8 cellular contexts compared by ENCODE assay signal in the genomic region with DNA sequence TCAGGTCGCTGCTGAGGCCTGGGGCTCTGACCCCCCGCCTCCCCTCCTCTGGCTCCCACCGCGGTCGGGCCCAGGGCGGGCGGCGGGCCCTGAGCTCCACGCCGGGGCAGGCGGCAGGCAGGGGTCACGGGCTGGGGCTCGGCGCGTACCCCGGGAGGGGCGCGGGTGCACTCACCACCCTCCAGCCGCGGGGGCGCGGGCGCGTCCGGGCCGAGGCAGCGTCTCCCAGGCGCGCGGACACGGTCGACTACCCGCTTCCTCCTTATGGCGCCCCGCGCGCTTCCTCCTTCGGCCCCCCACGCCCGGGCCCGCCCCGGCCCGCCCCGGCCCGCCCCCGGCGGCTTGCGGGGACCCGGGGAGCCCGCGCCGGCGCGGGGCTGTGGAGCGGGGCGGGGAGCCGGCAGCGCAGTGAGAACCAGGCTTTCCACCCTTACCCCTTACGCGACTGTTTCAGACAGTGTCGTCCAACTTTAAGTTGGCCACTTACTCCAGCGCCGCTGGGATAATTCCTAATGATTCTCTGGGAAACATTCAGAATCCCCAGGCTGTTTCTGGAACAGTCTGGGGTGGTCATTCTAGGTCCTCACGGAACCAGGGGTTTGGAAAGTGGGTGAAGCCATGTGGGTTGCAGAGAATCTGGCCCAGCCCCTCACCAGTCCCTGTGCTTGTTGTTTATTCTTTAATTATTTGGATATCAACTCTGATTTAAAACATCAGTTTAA. TPM values are rescaled to one million over a fixed set of nuclear protein-coding genes. Genes with fewer than 3 reads are reported as not detected.
DNase-seq lines count a peak whose midpoint lies in the region; ATAC-seq lines count a peak whose summit lies in the region.

Gene BID (minus strand): TSS at position 264 of the 722 bp plus-strand sequence. CDS start 24,353 bp downstream, outside the sequence.

- DNase-seq in COLO668 (lab: John Stamatoyannopoulos, UW; ENCODE audit: unreplicated experiment) (peak; percentile 63), NCI-H146 treated with DMSO at 0.1 percent for 48 hours (lab: John Stamatoyannopoulos, UW; ENCODE audit: unreplicated experiment) (peak; percentile 0), germinal center (ENCODE audit: low spot score) (peak; percentile 81), occipital lobe (lab: John Stamatoyannopoulos, UW) (no peak), NCI-H1436 treated with DMSO at 0.1 percent for 48 hours (lab: John Stamatoyannopoulos, UW) (no peak), dedifferentiated amniotic fluid mesenchymal stem cell (ENCODE audit: extremely low spot score) (no peak)
- DNase-seq in activated naive CD4-positive, alpha-beta T cell treated with Interleukin-2 at 50 U/mL for 16 hours: peak; percentile 46

- ATAC-seq in GM21526 (IDR thresholded peaks at IDR 0.05; ENCODE audit: low FRiP score, unreplicated experiment): peak; percentile 25

RNA-seq across cellular contexts. Expression of gene BID, which starts in this region (rescaled TPM):
- total RNA-seq in occipital lobe: 46.2 TPM

Comparison
In these comparisons a context has a peak if more than half of its experiments do, and no peak if none do; other contexts are left out.
1. DNase-seq: peak in COLO668 (single experiment), NCI-H146 treated with DMSO at 0.1 percent for 48 hours (single experiment), activated naive CD4-positive, alpha-beta T cell treated with Interleukin-2 at 50 U/mL for 16 hours (single experiment) and germinal center (single experiment); none in occipital lobe (single experiment), NCI-H1436 treated with DMSO at 0.1 percent for 48 hours (single experiment) and dedifferentiated amniotic fluid mesenchymal stem cell (single experiment).